In the genomic region with DNA sequence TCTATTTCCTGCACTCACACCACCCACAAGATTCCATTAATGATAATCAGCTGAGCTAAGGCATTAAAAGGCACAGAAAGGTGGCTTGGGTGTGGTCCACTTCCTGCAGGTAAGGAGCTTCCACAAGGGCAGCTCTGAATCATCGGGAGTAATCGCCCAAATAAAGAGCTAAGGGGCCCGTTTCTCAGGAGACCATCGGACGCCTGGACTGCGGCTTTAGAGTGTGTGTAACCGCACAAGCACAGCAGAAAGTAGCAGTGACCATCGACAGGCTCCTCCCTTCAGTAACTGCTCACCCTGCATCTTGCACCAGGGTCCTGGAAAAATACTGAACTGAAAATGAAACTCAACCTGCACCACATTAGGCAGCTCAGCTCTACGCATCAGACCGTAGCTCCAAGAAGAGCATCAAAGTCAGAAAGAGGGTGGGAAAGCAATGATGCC, we compare ENCODE assay signal across 9 cellular contexts. TPM values are rescaled to one million over a fixed set of nuclear protein-coding genes. Genes with fewer than 3 reads are reported as not detected.
DNase-seq lines count a peak whose midpoint lies in the region; ATAC-seq and TF ChIP-seq lines count a peak whose summit lies in the region.
"Had no signal": no experiment of that assay in that cellular context is flagged by ENCODE, and none has a peak within 500 bp of the region (broad histone marks: within the 10 kb centered on the region; RNA-seq: fewer than 3 reads in every experiment).

No MANE protein-coding gene starts in this region.

- H3K27ac ChIP-seq in foreskin keratinocyte (peak overlapping the region; percentile 56), gastrocnemius medialis (peak overlapping the region; percentile 66 to 97 (median 82))
- H3K27ac ChIP-seq: VCaP had no signal

- H3K27ac Mint-ChIP-seq in activated CD4-positive, alpha-beta T cell treated with anti-CD3 and anti-CD28 coated beads, Interleukin-2, amount 10 ng/mL, durations not matched to agents 7 days and 5 days: peak overlapping the region; percentile 92

- H3K36me3 ChIP-seq in gastrocnemius medialis: no peaks in the 10 kb centered on the region

- in situ Hi-C loops in gastrocnemius medialis (cut with MboI; ENCODE audit: low sequenced_read_pairs in 4 of 4): loop anchor here in 3 of 4 donors (10.0 kb wide), 2 partner anchors 86 to 106 kb away; no protein-coding TSS in a partner anchor

- peaks cover 56% of the 10 kb centered on the region for H3K4me1 ChIP-seq in foreskin keratinocyte
- H3K4me1 ChIP-seq in gastrocnemius medialis: peaks cover 76% of the 10 kb centered on the region in 2 donors

- POLR2A ChIA-PET in activated CD4-positive, alpha-beta T cell treated with anti-CD3 and anti-CD28 coated beads, Interleukin-2, amount 10 ng/mL, durations not matched to agents 7 days and 5 days (lab: Charles Lee): no interaction called here

- CTCF ChIA-PET in activated CD4-positive, alpha-beta T cell treated with anti-CD3 and anti-CD28 coated beads, Interleukin-2, amount 10 ng/mL, durations not matched to agents 7 days and 5 days (lab: Charles Lee): interaction anchor here (1.2 to 1.8 kb wide), 3 partner anchors 10 to 104 kb away, joined by 3 to 6 read pairs (median 3); no protein-coding TSS in a partner anchor

- intact Hi-C loops in gastrocnemius medialis (cut with DNase I; ENCODE audit: low total_unique reads): loop anchor here (10.0 kb wide), 1 partner anchor 924 kb away; no protein-coding TSS in a partner anchor

- ATAC-seq in GM21526 (IDR thresholded peaks at IDR 0.05; ENCODE audit: low FRiP score, unreplicated experiment) (peak; percentile 76), foreskin keratinocyte (peak; percentile 80), gastrocnemius medialis (peak in 1 of 2 donors; percentile 24)

- peaks cover 87% of the 10 kb centered on the region for H3K4me1 Mint-ChIP-seq in activated CD4-positive, alpha-beta T cell treated with anti-CD3 and anti-CD28 coated beads, Interleukin-2, amount 10 ng/mL, durations not matched to agents 7 days and 5 days

- no peaks in the 10 kb centered on the region for H3K27me3 Mint-ChIP-seq in activated CD4-positive, alpha-beta T cell treated with anti-CD3 and anti-CD28 coated beads, Interleukin-2, amount 10 ng/mL, durations not matched to agents 7 days and 5 days

- TF ChIP-seq POLR2A in gastrocnemius medialis (IDR thresholded peaks at IDR 0.05): peak in 1 of 2 donors; percentile 38

- TF ChIP-seq CTCF in GM12865 (IDR thresholded peaks at IDR 0.05; ENCODE audit: insufficient read depth, low read depth, low read length, missing control alignments) (no peak), foreskin keratinocyte (conservative IDR thresholded peaks at IDR 0.05) (no peak), gastrocnemius medialis (IDR thresholded peaks at IDR 0.05 in 4 of 5, conservative IDR thresholded peaks at IDR 0.05 in 1 of 5) (no peak)

- peaks cover 8% of the 10 kb centered on the region for H3K9me3 Mint-ChIP-seq in activated CD4-positive, alpha-beta T cell treated with anti-CD3 and anti-CD28 coated beads, Interleukin-2, amount 10 ng/mL, durations not matched to agents 7 days and 5 days

- H3K27me3 ChIP-seq in foreskin keratinocyte (no peaks in the 10 kb centered on the region), gastrocnemius medialis (no peaks in the 10 kb centered on the region)

- H3K36me3 Mint-ChIP-seq in activated CD4-positive, alpha-beta T cell treated with anti-CD3 and anti-CD28 coated beads, Interleukin-2, amount 10 ng/mL, durations not matched to agents 7 days and 5 days (ENCODE audit: low read depth): peaks cover 62% of the 10 kb centered on the region

- DNase-seq in GM12865 (ENCODE audit: low read depth): peak; percentile 93
- peak; percentile 64 for DNase-seq in HPDE6-E6E7 (ENCODE audit: extremely low spot score)
- DNase-seq in activated CD4-positive, alpha-beta T cell treated with anti-CD3 and anti-CD28 coated beads, Interleukin-2, amount 10 ng/mL, durations not matched to agents 7 days and 5 days: peak; percentile 66
- DNase-seq in foreskin keratinocyte: peak; percentile 64 to 85
- peak in 1 of 2 donors; percentile 28 for DNase-seq in gastrocnemius medialis
- DNase-seq in AG20443 (ENCODE audit: low spot score): no peak
- no peak for DNase-seq in epidermal melanocyte (ENCODE audit: insufficient read length, low spot score)

- H3K9me3 ChIP-seq in gastrocnemius medialis: no peaks in the 10 kb centered on the region

- H3K4me3 Mint-ChIP-seq in activated CD4-positive, alpha-beta T cell treated with anti-CD3 and anti-CD28 coated beads, Interleukin-2, amount 10 ng/mL, durations not matched to agents 7 days and 5 days: peak overlapping the region; percentile 74

- H3K4me3 ChIP-seq in GM12865 (ENCODE audit: low read depth, low read length) (peak overlapping the region; percentile 44), gastrocnemius medialis (peak overlapping the region; percentile 31 to 40 (median 34))

RNA-seq across cellular contexts. Expression of gene STK24, which starts 6.0 kb away (rescaled TPM):
- 100 to 1,000 TPM; 160 to 170 TPM for total RNA-seq in activated CD4-positive, alpha-beta T cell treated with anti-CD3 and anti-CD28 coated beads, Interleukin-2, amount 10 ng/mL, durations not matched to agents 7 days and 5 days
- total RNA-seq in foreskin keratinocyte (123 and 130 TPM in 2 replicates), gastrocnemius medialis (10 to 100 TPM; 28.7 to 68.4 (median 49.4) TPM)
- polyA plus RNA-seq in foreskin keratinocyte: 93.2 and 103 TPM in 2 replicates

Comparison
In these comparisons a context has a peak if more than half of its experiments do, and no peak if none do; other contexts are left out.
1. DNase-seq: peak in GM12865 (single experiment), HPDE6-E6E7 (single experiment), activated CD4-positive, alpha-beta T cell treated with anti-CD3 and anti-CD28 coated beads, Interleukin-2, amount 10 ng/mL, durations not matched to agents 7 days and 5 days (single experiment) and foreskin keratinocyte (2 of 2); none in AG20443 (single experiment) and epidermal melanocyte (single experiment).